In the genomic region with DNA sequence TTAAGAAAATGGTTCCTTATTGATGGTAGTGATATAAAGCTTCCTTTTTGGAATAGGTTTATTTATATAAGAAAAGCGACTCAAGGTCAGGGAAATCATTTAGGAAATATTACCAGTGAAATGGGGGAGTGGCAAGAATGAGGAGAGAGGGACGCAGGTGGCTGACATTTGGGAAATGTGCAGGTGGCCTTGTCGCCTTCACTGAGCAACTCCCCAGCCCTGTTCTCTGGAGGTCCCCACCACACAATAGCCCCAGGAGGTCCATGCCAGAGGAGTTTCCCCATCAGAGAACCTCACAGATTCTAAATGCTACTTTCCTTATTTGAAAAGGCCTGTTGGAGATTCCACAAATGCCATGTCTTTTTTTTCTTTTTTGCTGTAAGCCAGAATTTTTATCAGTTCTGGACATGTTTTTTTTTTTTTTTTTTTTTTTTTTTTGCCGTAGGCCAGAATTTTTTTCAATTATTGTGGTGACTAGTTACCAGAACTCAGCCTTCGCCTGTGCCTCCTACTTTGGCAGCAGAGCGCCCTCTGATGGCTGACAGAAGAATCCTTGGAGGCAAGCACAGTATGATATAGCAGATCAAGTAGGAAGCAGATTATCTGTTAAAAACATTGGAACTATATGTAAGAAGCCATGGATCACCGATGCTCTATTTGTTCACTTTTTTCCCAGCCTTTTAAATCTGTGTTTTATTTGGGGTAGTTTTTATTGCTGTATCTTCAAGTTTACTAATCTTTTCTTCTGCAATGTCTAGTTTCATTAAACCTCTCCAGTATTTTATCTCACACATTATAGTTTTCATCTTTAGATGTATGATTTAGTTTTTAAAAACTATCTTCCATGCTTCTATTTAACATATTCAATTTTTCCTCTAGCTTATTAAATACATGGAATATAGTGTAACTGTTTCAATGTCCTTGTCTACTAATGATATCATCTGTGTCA, we compare ENCODE assay signal across 9 cellular contexts. TPM values are rescaled to one million over a fixed set of nuclear protein-coding genes. Genes with fewer than 3 reads are reported as not detected.
A peak's percentile ranks its signal among the peaks of the same experiment; 100 is the strongest.
DNase-seq lines count a peak whose midpoint lies in the region; ATAC-seq, FAIRE-seq and TF ChIP-seq lines count a peak whose summit lies in the region.
"Had no signal": no experiment of that assay in that cellular context is flagged by ENCODE, and none has a peak within 500 bp of the region (broad histone marks: within the 10 kb centered on the region; RNA-seq: fewer than 3 reads in every experiment).

No MANE protein-coding gene starts in this region.

- POLR2A ChIA-PET in CD4-positive, alpha-beta T cell (lab: Charles Lee): no interaction called here

- peak; percentile 87 for ATAC-seq in CD4-positive, alpha-beta T cell (ENCODE audit: poor library complexity)
- ATAC-seq in GM21576 (IDR thresholded peaks at IDR 0.05; ENCODE audit: unreplicated experiment): peak; percentile 47
- ATAC-seq in T-helper 17 cell: peak; percentile 81
- ATAC-seq in HG03095 (IDR thresholded peaks at IDR 0.05; ENCODE audit: unreplicated experiment): no peak

- H3K27ac Mint-ChIP-seq in CD4-positive, alpha-beta T cell: no peak overlapping the region
- H3K27ac Mint-ChIP-seq in T-helper 17 cell (no peak overlapping the region), astrocyte (ENCODE audit: unreplicated experiment) (no peak overlapping the region)
- H3K27ac Mint-ChIP-seq: IgD-negative memory B cell had no signal

- H3K36me3 ChIP-seq in astrocyte (ENCODE audit: insufficient read depth, low read length): no peaks in the 10 kb centered on the region

- no peaks in the 10 kb centered on the region for H3K4me1 ChIP-seq in astrocyte (ENCODE audit: insufficient read depth, low read length)

- H3K4me2 ChIP-seq in astrocyte (ENCODE audit: low read length): no peak overlapping the region

- H4K20me1 ChIP-seq in astrocyte (ENCODE audit: insufficient read depth, low read length): no peaks in the 10 kb centered on the region

- intact Hi-C loops in CD4-positive, alpha-beta T cell (cut with DNase I, micrococcal nuclease): loop anchor here (1.0 kb wide), 2 partner anchors 111 to 323 kb away; no protein-coding TSS in a partner anchor

- no peak overlapping the region for H2AFZ ChIP-seq in astrocyte (ENCODE audit: low read depth, low read length)

- H3K4me1 Mint-ChIP-seq in CD4-positive, alpha-beta T cell (ENCODE audit: low read depth): peaks cover under 1% of the 10 kb centered on the region
- H3K4me1 Mint-ChIP-seq in T-helper 17 cell (peaks cover 6% of the 10 kb centered on the region), astrocyte (ENCODE audit: low read depth, unreplicated experiment) (no peaks in the 10 kb centered on the region)

- H3K9me3 Mint-ChIP-seq in CD4-positive, alpha-beta T cell: no peaks in the 10 kb centered on the region
- H3K9me3 Mint-ChIP-seq in astrocyte (ENCODE audit: unreplicated experiment): peaks cover 3% of the 10 kb centered on the region
- H3K9me3 Mint-ChIP-seq: IgD-negative memory B cell had no signal

- CTCF ChIA-PET in CD4-positive, alpha-beta T cell (lab: Charles Lee): interaction anchor here (2.3 kb wide), 1 partner anchor 111 kb away, joined by 9 read pairs; no protein-coding TSS in a partner anchor

- H3K27me3 ChIP-seq in CD4-positive, alpha-beta T cell (ENCODE audit: control insufficient read depth, insufficient read depth, low read length): no peaks in the 10 kb centered on the region
- peaks cover 5% of the 10 kb centered on the region for H3K27me3 ChIP-seq in astrocyte (ENCODE audit: insufficient read depth, low read length)

- peak; percentile 28 to 53 (median 38) for DNase-seq in CD4-positive, alpha-beta T cell
- DNase-seq in NCI-H1105 treated with DMSO at 0.1 percent for 48 hours (lab: John Stamatoyannopoulos, UW): peak; percentile 56
- DNase-seq in T-helper 17 cell: peak; percentile 11 to 49 (median 21)
- DNase-seq in astrocyte (ENCODE audit: low read depth): peak; percentile 25
- peak; percentile 67 for DNase-seq in hippocampal formation (lab: John Stamatoyannopoulos, UW)
- peak; percentile 44 to 54 for DNase-seq in stimulated activated CD4-positive, alpha-beta T cell treated with anti-CD3 and anti-CD28 coated beads, Interleukin-15, amount 100 ng/mL, for 48 hours (ENCODE audit: low read depth in 2 of 2)

- H3K36me3 Mint-ChIP-seq in CD4-positive, alpha-beta T cell (ENCODE audit: low read depth): no peaks in the 10 kb centered on the region
- H3K36me3 Mint-ChIP-seq in T-helper 17 cell (ENCODE audit: low read depth) (no peaks in the 10 kb centered on the region), astrocyte (ENCODE audit: low read depth, unreplicated experiment) (no peaks in the 10 kb centered on the region)
- H3K36me3 Mint-ChIP-seq: IgD-negative memory B cell had no signal

- peak; percentile 69 for TF ChIP-seq CTCF in CD4-positive, alpha-beta T cell (IDR thresholded peaks at IDR 0.05)
- TF ChIP-seq CTCF in astrocyte (IDR thresholded peaks at IDR 0.05; ENCODE audit: insufficient read depth, low read depth, low read length): peak; percentile 73

- H3K9ac ChIP-seq in astrocyte (ENCODE audit: low read length): no peak overlapping the region

- H3K27me3 Mint-ChIP-seq in CD4-positive, alpha-beta T cell: no peaks in the 10 kb centered on the region
- H3K27me3 Mint-ChIP-seq in T-helper 17 cell: peaks cover 40% of the 10 kb centered on the region
- H3K27me3 Mint-ChIP-seq in astrocyte (ENCODE audit: low read depth, unreplicated experiment): peaks cover 5% of the 10 kb centered on the region
- H3K27me3 Mint-ChIP-seq: IgD-negative memory B cell had no signal

- no peak overlapping the region for H3K4me3 Mint-ChIP-seq in CD4-positive, alpha-beta T cell
- H3K4me3 Mint-ChIP-seq in T-helper 17 cell (no peak overlapping the region), astrocyte (ENCODE audit: unreplicated experiment) (no peak overlapping the region)
- H3K4me3 Mint-ChIP-seq: IgD-negative memory B cell had no signal

- no peak overlapping the region for H3K4me3 ChIP-seq in astrocyte (ENCODE audit: insufficient read depth, low read depth, low read length)

- H3K9me3 ChIP-seq in CD4-positive, alpha-beta T cell (ENCODE audit: control insufficient read depth, low read length): no peaks in the 10 kb centered on the region
- H3K9me3 ChIP-seq in T-helper 17 cell (ENCODE audit: control insufficient read depth, low read length, poor library complexity, severe bottlenecking) (no peaks in the 10 kb centered on the region), astrocyte (ENCODE audit: insufficient read depth, low read depth, low read length) (no peaks in the 10 kb centered on the region)

- H3K27ac ChIP-seq in CD4-positive, alpha-beta T cell (ENCODE audit: low read depth, low read length): no peak overlapping the region
- no peak overlapping the region for H3K27ac ChIP-seq in astrocyte (ENCODE audit: low read depth, low read length)

- H3K79me2 ChIP-seq in astrocyte (ENCODE audit: insufficient read depth, low read length): no peaks in the 10 kb centered on the region

- FAIRE-seq in astrocyte (lab: Jason Lieb, UNC): no peak

RNA-seq across cellular contexts. Expression of gene OPALIN, which starts 18.6 kb away (rescaled TPM):
- total RNA-seq in CD4-positive, alpha-beta T cell: not detected
- not detected for total RNA-seq in T-helper 17 cell
- not detected in 2 replicates for total RNA-seq in astrocyte

RNA-seq across cellular contexts. Expression of gene DNTT, which starts 36.0 kb away (rescaled TPM):
- under 1 TPM in 1 of 2 experiments, not detected in 1; 0.11 TPM for total RNA-seq in CD4-positive, alpha-beta T cell
- total RNA-seq in T-helper 17 cell (not detected), astrocyte (not detected in 2 replicates)
